ENCODE assay signal across 1 cellular context in genomic region chr10:12902959-12903358, GRCh38.
TF ChIP-seq lines count a peak whose summit lies in the region.

No MANE protein-coding gene starts in this region.

TF ChIP-seq in GM23338, 12 proteins besides CTCF, POLR2A, EP300 and RAD21 (continued from another document):
- TF ChIP-seq ZNF462 (CRISPR knock-in tag; IDR thresholded peaks at IDR 0.05) (no peak), EZH2 (IDR thresholded peaks at IDR 0.05; ENCODE audit: low read depth, unreplicated experiment) (no peak), STAT1 (IDR thresholded peaks at IDR 0.05; ENCODE audit: unreplicated experiment) (no peak)
